ENCODE assay signal across 34 cellular contexts in genomic region chr11:102656528-102656927, GRCh38. TPM values are rescaled to one million over a fixed set of nuclear protein-coding genes. Genes with fewer than 3 reads are reported as not detected.
"Had no signal": no experiment of that assay in that cellular context is flagged by ENCODE, and none has a peak within 500 bp of the region (broad histone marks: within the 10 kb centered on the region; RNA-seq: fewer than 3 reads in every experiment).

No MANE protein-coding gene starts in this region.

- FAIRE-seq: endometrium, islet of Langerhans, keratinocyte had no signal

- DNase-seq: cortex of kidney; effector CD8-positive, alpha-beta T cell; effector memory CD8-positive, alpha-beta T cell; endodermal cell; erythroblast; esophagus squamous epithelium; foreskin fibroblast; foreskin melanocyte; gastrocnemius medialis; glutamatergic neuron; head of caudate nucleus; heart right ventricle; hippocampal formation; left cardiac atrium; left lung; left ventricle myocardium superior; lower lobe of right lung; mesenchymal stem cell; mucosa of descending colon; naive B cell; naive thymus-derived CD8-positive, alpha-beta T cell had no signal

- H3K27me3 ChIP-seq: esophagus squamous epithelium, gastrocnemius medialis, left lung had no signal

- H3K36me3 ChIP-seq: esophagus squamous epithelium, gastrocnemius medialis, heart right ventricle, left lung, lower lobe of right lung had no signal

- H3K9me3 ChIP-seq: esophagus squamous epithelium, gastrocnemius medialis, left lung, mucosa of descending colon had no signal

- H3K27ac ChIP-seq: epithelial cell of prostate, esophagus squamous epithelium, gastrocnemius medialis, heart right ventricle, left lung, lower lobe of right lung had no signal

- H3K4me1 ChIP-seq: esophagus squamous epithelium, gastrocnemius medialis, heart right ventricle, left lung, lower lobe of right lung had no signal

- H3K4me3 ChIP-seq: esophagus squamous epithelium, gastrocnemius medialis, heart right ventricle, left lung, lower lobe of right lung, mucosa of descending colon had no signal

- ATAC-seq: effector memory CD8-positive, alpha-beta T cell; esophagus mucosa; gastrocnemius medialis; heart right ventricle; left cardiac atrium; left lung; left ventricle myocardium superior; lower lobe of right lung; mucosa of descending colon; naive thymus-derived CD8-positive, alpha-beta T cell had no signal

RNA-seq across cellular contexts. Expression of gene MMP20, which starts 31.4 kb away (rescaled TPM):
- total RNA-seq: dermis microvascular lymphatic vessel endothelial cell; endodermal cell; esophagus mucosa; esophagus squamous epithelium; gastrocnemius medialis; glomerular endothelial cell; heart right ventricle; kidney epithelial cell; left cardiac atrium; left lung; left ventricle myocardium superior; lower leg skin; lower lobe of right lung; lung microvascular endothelial cell; mesenteric fat pad; mesothelial cell of epicardium; mucosa of descending colon; naive thymus-derived CD8-positive, alpha-beta T cell had no signal
- polyA plus RNA-seq: heart right ventricle; keratinocyte; naive thymus-derived CD8-positive, alpha-beta T cell had no signal

RNA-seq across cellular contexts. Expression of gene MMP27, which starts 49.0 kb away (rescaled TPM):
- total RNA-seq: dermis microvascular lymphatic vessel endothelial cell; endodermal cell; esophagus mucosa; gastrocnemius medialis; glomerular endothelial cell; heart right ventricle; kidney epithelial cell; left cardiac atrium; left lung; left ventricle myocardium superior; lower lobe of right lung; lung microvascular endothelial cell; mesenteric fat pad; mesothelial cell of epicardium; myocyte; naive thymus-derived CD8-positive, alpha-beta T cell had no signal
- polyA plus RNA-seq: heart right ventricle; keratinocyte; naive thymus-derived CD8-positive, alpha-beta T cell had no signal
